14 cellular contexts compared by ENCODE assay signal in the genomic region with DNA sequence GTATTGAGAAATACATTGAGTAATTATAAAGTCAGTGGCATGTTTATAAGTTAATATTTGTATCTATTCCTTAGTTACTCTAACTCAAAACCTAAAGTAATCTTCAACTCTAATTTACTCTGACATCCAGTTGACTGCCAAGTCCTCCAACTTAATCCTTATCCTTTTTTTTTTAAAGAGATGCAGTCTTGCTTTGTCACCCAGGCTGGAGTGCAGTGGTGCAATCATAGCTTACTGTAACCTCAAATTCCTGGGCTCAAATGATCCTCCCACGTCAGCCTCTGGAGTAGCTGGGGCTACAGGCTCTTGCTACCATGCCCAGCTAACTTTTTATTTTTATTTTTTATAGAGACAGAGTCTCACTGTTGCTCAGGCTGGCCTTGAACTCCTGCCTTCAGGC. TPM values are rescaled to one million over a fixed set of nuclear protein-coding genes. Genes with fewer than 3 reads are reported as not detected.
A peak's percentile ranks its signal among the peaks of the same experiment; 100 is the strongest.
DNase-seq lines count a peak whose midpoint lies in the region; ATAC-seq lines count a peak whose summit lies in the region.
"Had no signal": no experiment of that assay in that cellular context is flagged by ENCODE, and none has a peak within 500 bp of the region (broad histone marks: within the 10 kb centered on the region; RNA-seq: fewer than 3 reads in every experiment).

No MANE protein-coding gene starts in this region.

- peak overlapping the region; percentile 65 for H3K27ac Mint-ChIP-seq in memory B cell

- H3K4me3 Mint-ChIP-seq in memory B cell: no peak overlapping the region
- H3K4me3 Mint-ChIP-seq: activated CD4-positive, alpha-beta memory T cell treated with anti-CD3 and anti-CD28 coated beads, Interleukin-2, amount 10 ng/mL, durations not matched to agents 7 days and 5 days; H9 had no signal

- peaks cover 81% of the 10 kb centered on the region for H3K79me2 ChIP-seq in ACC112 (ENCODE audit: control insufficient read depth, insufficient read depth, low read length, unreplicated experiment)

- no peaks in the 10 kb centered on the region; the same call in 1 of the 2 replicates for H3K36me3 ChIP-seq in ACC112 (ENCODE audit: insufficient read depth, low read length)
- H3K36me3 ChIP-seq: BE2C had no signal

- ATAC-seq in memory B cell (ENCODE audit: low read depth) (no peak), GM18498 (IDR thresholded peaks at IDR 0.05; ENCODE audit: unreplicated experiment) (no peak)
- ATAC-seq: T-cell had no signal

- DNase-seq in HT1080 (ENCODE audit: low read depth) (peak; percentile 29), astrocyte of the hippocampus (ENCODE audit: low read depth, low spot score) (peak; percentile 77), memory B cell (ENCODE audit: low spot score in 2 of 2) (no peak), SKM-1 treated with dmso at 0.1 percent for 144 hours (lab: John Stamatoyannopoulos, UW; ENCODE audit: unreplicated experiment) (no peak), CD1c-positive myeloid dendritic cell (ENCODE audit: extremely low spot score) (no peak)
- no peak for DNase-seq in activated CD4-positive, alpha-beta T cell treated with anti-CD3 and anti-CD28 coated beads for 4 hours
- DNase-seq: activated CD4-positive, alpha-beta memory T cell treated with anti-CD3 and anti-CD28 coated beads, Interleukin-2, amount 10 ng/mL, durations not matched to agents 7 days and 5 days; BE2C; H9; MM.1S; stimulated activated naive CD4-positive, alpha-beta T cell; T-cell had no signal

- peak overlapping the region; percentile 39; the same call in 1 of the 2 replicates for H3K4me3 ChIP-seq in ACC112 (ENCODE audit: low read depth, low read length)

- peak overlapping the region; percentile 86 for H3K27ac ChIP-seq in ACC112 (ENCODE audit: low read depth, low read length)

- H3K36me3 Mint-ChIP-seq in memory B cell: peaks cover 29% of the 10 kb centered on the region

- H3K4me1 ChIP-seq in ACC112 (ENCODE audit: control insufficient read depth, insufficient read depth, low read length, unreplicated experiment): peaks cover 62% of the 10 kb centered on the region
- H3K4me1 ChIP-seq: BE2C had no signal

- H3K27me3 ChIP-seq in ACC112 (ENCODE audit: insufficient read depth, low read length): no peaks in the 10 kb centered on the region
- H3K27me3 ChIP-seq: BE2C had no signal

- H3K4me1 Mint-ChIP-seq in memory B cell: peaks cover 54% of the 10 kb centered on the region

- peaks cover 4% of the 10 kb centered on the region for H3K9me3 Mint-ChIP-seq in memory B cell
- H3K9me3 Mint-ChIP-seq: activated CD4-positive, alpha-beta memory T cell treated with anti-CD3 and anti-CD28 coated beads, Interleukin-2, amount 10 ng/mL, durations not matched to agents 7 days and 5 days; H9; T-cell had no signal

- no peaks in the 10 kb centered on the region for H3K27me3 Mint-ChIP-seq in memory B cell
- H3K27me3 Mint-ChIP-seq: activated CD4-positive, alpha-beta memory T cell treated with anti-CD3 and anti-CD28 coated beads, Interleukin-2, amount 10 ng/mL, durations not matched to agents 7 days and 5 days; T-cell had no signal

- H2AFZ ChIP-seq in ACC112 (ENCODE audit: low read length, unreplicated experiment): no peak overlapping the region

RNA-seq across cellular contexts. Expression of a gene that starts 24.4 kb away (rescaled TPM):
- 38.0 and 47.6 TPM in 2 replicates for total RNA-seq in HT1080 (2014; rRNA removed; shearing (Covaris generic))
- polyA plus RNA-seq in HT1080 (2015; cell fraction: cytosol; rRNA removed): 46.9 and 50.8 TPM in 2 replicates
- 57.0 and 68.2 TPM in 2 replicates for polyA plus RNA-seq in HT1080 (2015; cell fraction: nucleus; rRNA removed)

Comparison
In these comparisons a context has a peak if more than half of its experiments do, and no peak if none do; other contexts are left out.
1. DNase-seq: peak in HT1080 (single experiment) and astrocyte of the hippocampus (single experiment); none in memory B cell (0 of 2), SKM-1 treated with dmso at 0.1 percent for 144 hours (single experiment), activated CD4-positive, alpha-beta T cell treated with anti-CD3 and anti-CD28 coated beads for 4 hours (0 of 2) and CD1c-positive myeloid dendritic cell (single experiment).